Comparison of ENCODE assay signal across 17 cellular contexts in genomic region chr11:121721448-121721847, GRCh38.
"Had no signal": no experiment of that assay in that cellular context is flagged by ENCODE, and none has a peak within 500 bp of the region (broad histone marks: within the 10 kb centered on the region; RNA-seq: fewer than 3 reads in every experiment).

No MANE protein-coding gene starts in this region.

- H3K4me3 Mint-ChIP-seq: effector memory CD8-positive, alpha-beta T cell; immature natural killer cell; stimulated activated naive CD8-positive, alpha-beta T cell treated with anti-CD3 and anti-CD28 coated beads, Interleukin-15, Interleukin-2, amounts not matched to agents 100 ng/mL and 50 ng/mL, for 24 hours had no signal

- H3K27me3 ChIP-seq: ascending aorta, brain microvascular endothelial cell, right atrium auricular region had no signal

- DNase-seq: activated gamma-delta T cell treated with Interleukin-2 at 50 U/mL for 16 hours; activated T-cell treated with anti-CD3 and anti-CD28 coated beads, Interleukin-2, amount 50 U/mL, for 1 hour; brain microvascular endothelial cell; central memory CD4-positive, alpha-beta T cell; effector memory CD8-positive, alpha-beta T cell; immature natural killer cell; mesenchymal stem cell; naive B cell; SIG-M5; stimulated activated CD4-positive, alpha-beta T cell treated with anti-CD3 and anti-CD28 coated beads, Interleukin-12 subunit alpha, Interleukin-12 subunit beta, amount 100 ng/mL, for 4 hours; T-helper 9 cell had no signal

- H3K9me3 ChIP-seq: ascending aorta, prostate gland, right atrium auricular region had no signal

- H3K27ac ChIP-seq: neural progenitor cell had no signal

- H3K9ac ChIP-seq: neural progenitor cell had no signal

- H3K9me3 Mint-ChIP-seq: stimulated activated naive CD8-positive, alpha-beta T cell treated with anti-CD3 and anti-CD28 coated beads, Interleukin-15, Interleukin-2, amounts not matched to agents 100 ng/mL and 50 ng/mL, for 24 hours had no signal

- H3K27ac Mint-ChIP-seq: activated naive CD4-positive, alpha-beta T cell treated with anti-CD3 and anti-CD28 coated beads, Interleukin-2, amount 50 U/mL, for 72 hours; effector memory CD8-positive, alpha-beta T cell; immature natural killer cell; naive B cell; stimulated activated naive CD8-positive, alpha-beta T cell treated with anti-CD3 and anti-CD28 coated beads, Interleukin-15, Interleukin-2, amounts not matched to agents 100 ng/mL and 50 ng/mL, for 24 hours had no signal

- ATAC-seq: activated naive CD4-positive, alpha-beta T cell treated with anti-CD3 and anti-CD28 coated beads, Interleukin-2, amount 50 U/mL, for 72 hours; effector memory CD8-positive, alpha-beta T cell had no signal

- H3K36me3 ChIP-seq: ascending aorta, brain microvascular endothelial cell, neural progenitor cell, prostate gland, right atrium auricular region had no signal

- H3K4me1 ChIP-seq: ascending aorta, prostate gland had no signal

- H3K4me3 ChIP-seq: neural progenitor cell had no signal
